ENCODE assay signal across 16 cellular contexts in the genomic region with DNA sequence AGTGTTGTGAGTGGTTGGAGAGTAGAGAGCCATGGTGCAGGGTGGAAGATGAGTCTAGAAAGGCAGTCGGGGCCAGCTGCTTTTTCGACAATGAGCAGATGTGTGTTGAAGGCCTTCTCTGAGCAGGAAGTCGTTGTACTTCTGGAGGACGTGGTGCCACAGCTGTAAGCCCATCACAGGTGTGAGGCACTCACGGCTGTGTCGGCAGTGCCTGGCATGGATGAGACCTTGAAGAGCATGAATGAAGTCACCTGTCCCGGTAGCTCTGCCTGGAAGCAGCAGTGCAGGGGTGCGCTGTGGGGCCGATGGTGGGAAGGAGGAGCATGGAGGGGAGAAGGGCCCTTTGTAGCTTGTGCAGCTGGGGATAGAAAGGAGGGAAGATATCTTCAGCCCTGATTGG.
A peak's percentile ranks its signal among the peaks of the same experiment; 100 is the strongest.
DNase-seq lines count a peak whose midpoint lies in the region; TF ChIP-seq lines count a peak whose summit lies in the region.
"Had no signal": no experiment of that assay in that cellular context is flagged by ENCODE, and none has a peak within 500 bp of the region (broad histone marks: within the 10 kb centered on the region; RNA-seq: fewer than 3 reads in every experiment).

No MANE protein-coding gene starts in this region.

- TF ChIP-seq CTCF in Loucy (conservative IDR thresholded peaks at IDR 0.05; ENCODE audit: low read length) (no peak), OCI-LY3 (IDR thresholded peaks at IDR 0.05; ENCODE audit: low read depth, low read length) (no peak), dorsolateral prefrontal cortex (IDR thresholded peaks at IDR 0.05 in 54 of 56, conservative IDR thresholded peaks at IDR 0.05 in 2 of 56; ENCODE audit: low read depth in 1 of 56, partially characterized antibody in 56 of 56) (no peak), neural progenitor cell (IDR thresholded peaks at IDR 0.05) (no peak)

- no peaks in the 10 kb centered on the region for H3K9me2 ChIP-seq in Loucy (replicated peaks; ENCODE audit: low read depth, low read length)

- H3F3A ChIP-seq in Loucy (ENCODE audit: low read depth) (no peaks in the 10 kb centered on the region), neural progenitor cell (ENCODE audit: low read depth) (no peaks in the 10 kb centered on the region)

- intact Hi-C loops in dorsolateral prefrontal cortex (cut with DNase I): loop anchor here (5.0 to 10.0 kb wide), 2 partner anchors 55 to 162 kb away; no protein-coding TSS in a partner anchor

- H3K27ac Mint-ChIP-seq in neural progenitor cell: no peak overlapping the region
- H3K27ac Mint-ChIP-seq: IgD-negative memory B cell had no signal

- H3K27ac ChIP-seq in OCI-LY3 (ENCODE audit: low read length) (no peak overlapping the region), dorsolateral prefrontal cortex (peak overlapping the region in 56 of 59 donors; percentile 4 to 87 (median 70)), neural progenitor cell (no peak overlapping the region)
- H3K27ac ChIP-seq: HL-60 had no signal

- peaks cover 2% of the 10 kb centered on the region for H3K27me3 Mint-ChIP-seq in neural progenitor cell (ENCODE audit: insufficient read depth, low read depth)

- H3K4me1 Mint-ChIP-seq in neural progenitor cell: peaks cover 59% of the 10 kb centered on the region
- H3K4me1 Mint-ChIP-seq: CD14-positive monocyte, IgD-negative memory B cell had no signal

- H4K20me1 ChIP-seq in Loucy (ENCODE audit: insufficient read depth, low read length, poor library complexity, severe bottlenecking): no peaks in the 10 kb centered on the region
- H4K20me1 ChIP-seq in OCI-LY3 (ENCODE audit: insufficient read depth, low read length): no peaks in the 10 kb centered on the region
- no peaks in the 10 kb centered on the region for H4K20me1 ChIP-seq in neural progenitor cell (ENCODE audit: low read depth)

- H3K4me3 ChIP-seq in Loucy (ENCODE audit: low read length, poor library complexity, severe bottlenecking): no peak overlapping the region
- no peak overlapping the region for H3K4me3 ChIP-seq in OCI-LY3 (ENCODE audit: low read length)
- H3K4me3 ChIP-seq in dorsolateral prefrontal cortex: no peak overlapping the region
- no peak overlapping the region for H3K4me3 ChIP-seq in neural progenitor cell

- no peaks in the 10 kb centered on the region for H3K9me3 Mint-ChIP-seq in neural progenitor cell
- H3K9me3 Mint-ChIP-seq: CD14-positive monocyte, IgD-negative memory B cell had no signal

- H3K27me3 ChIP-seq in Loucy (ENCODE audit: insufficient read depth, low read length, poor library complexity, severe bottlenecking) (no peaks in the 10 kb centered on the region), OCI-LY3 (ENCODE audit: low read depth, low read length) (peaks cover 26% of the 10 kb centered on the region), dorsolateral prefrontal cortex (no peaks in the 10 kb centered on the region), neural progenitor cell (no peaks in the 10 kb centered on the region)

- H3K36me3 Mint-ChIP-seq in neural progenitor cell: peaks cover 16% of the 10 kb centered on the region
- H3K36me3 Mint-ChIP-seq: CD14-positive monocyte, IgD-negative memory B cell had no signal

- H3K4me1 ChIP-seq in Loucy (ENCODE audit: insufficient read depth, low read length, poor library complexity, severe bottlenecking) (no peaks in the 10 kb centered on the region), OCI-LY3 (ENCODE audit: low read length) (no peaks in the 10 kb centered on the region), neural progenitor cell (peaks cover 27% of the 10 kb centered on the region)

- H3K36me3 ChIP-seq in Loucy (ENCODE audit: insufficient read depth, low read length): no peaks in the 10 kb centered on the region
- H3K36me3 ChIP-seq in OCI-LY3 (replicated peaks; ENCODE audit: low read depth, low read length): no peaks in the 10 kb centered on the region
- no peaks in the 10 kb centered on the region for H3K36me3 ChIP-seq in neural progenitor cell

- H3K79me2 ChIP-seq in Loucy (ENCODE audit: insufficient read depth, low read length): no peaks in the 10 kb centered on the region
- no peaks in the 10 kb centered on the region for H3K79me2 ChIP-seq in OCI-LY3 (ENCODE audit: low read length)
- H3K79me2 ChIP-seq in neural progenitor cell (ENCODE audit: low read depth): no peaks in the 10 kb centered on the region

- H3K9me3 ChIP-seq in Loucy (ENCODE audit: insufficient read depth, low read depth, low read length) (no peaks in the 10 kb centered on the region), OCI-LY3 (ENCODE audit: insufficient read depth, low read length) (no peaks in the 10 kb centered on the region), neural progenitor cell (ENCODE audit: low read depth) (no peaks in the 10 kb centered on the region)

- no peak overlapping the region for H3K4me3 Mint-ChIP-seq in neural progenitor cell
- H3K4me3 Mint-ChIP-seq: CD14-positive monocyte had no signal

- H2AFZ ChIP-seq in Loucy (ENCODE audit: low read length) (peak overlapping the region; percentile 0; the same call in 1 of the 2 replicates), OCI-LY3 (ENCODE audit: low read depth, low read length) (peak overlapping the region; percentile 22; the same call in 1 of the 2 replicates), neural progenitor cell (replicated peaks) (no peak overlapping the region)

- DNase-seq in dorsolateral prefrontal cortex (peak in 1 of 10 donors; percentile 31), neural progenitor cell (ENCODE audit: low spot score) (no peak), nucleus accumbens (lab: John Stamatoyannopoulos, UW) (no peak), cerebellar nuclear complex (lab: John Stamatoyannopoulos, UW) (no peak)
- no peak for DNase-seq in activated CD4-positive, alpha-beta T cell treated with anti-CD3 and anti-CD28 coated beads for 48 hours
- DNase-seq: DMS 273 treated with DMSO at 0.1 percent for 48 hours, HCEC 1CT, NCI-H1417, NCI-H2029, NCI-H510A, NCI-H774 had no signal

- H3K9ac ChIP-seq in Loucy (ENCODE audit: low read depth, low read length, poor library complexity, severe bottlenecking): no peak overlapping the region
- no peak overlapping the region for H3K9ac ChIP-seq in OCI-LY3 (ENCODE audit: low read length)
- H3K9ac ChIP-seq in neural progenitor cell: no peak overlapping the region

- H3K4me2 ChIP-seq in Loucy (ENCODE audit: low read depth, low read length, poor library complexity, severe bottlenecking) (no peak overlapping the region), OCI-LY3 (ENCODE audit: low read length) (no peak overlapping the region), neural progenitor cell (peak overlapping the region; percentile 52)

Comparison
In these comparisons a context has a peak if more than half of its experiments do, and no peak if none do; other contexts are left out.
1. H3K27ac ChIP-seq: peak in dorsolateral prefrontal cortex (56 of 59); none in OCI-LY3 (single experiment) and neural progenitor cell (single experiment).